ENCODE assay signal across 18 cellular contexts in the genomic region with DNA sequence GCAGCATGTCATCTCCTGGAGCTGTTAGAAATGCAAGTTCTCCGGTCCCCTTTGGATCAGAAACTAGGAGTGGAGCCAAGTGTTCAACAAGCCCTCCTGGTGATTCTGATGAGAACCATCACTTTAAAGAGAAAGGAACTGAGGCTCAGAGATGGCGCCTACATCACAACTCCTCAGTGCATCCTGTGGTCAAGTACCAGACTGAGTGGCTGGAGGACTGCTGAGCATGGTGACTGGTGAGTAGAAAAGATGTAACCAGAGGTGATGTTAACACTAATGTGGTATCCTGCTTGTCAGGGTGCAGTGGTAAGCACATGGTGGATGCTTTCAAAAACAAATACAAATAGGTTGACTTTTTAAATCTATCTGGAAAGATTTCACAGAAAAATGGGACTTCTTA. TPM values are rescaled to one million over a fixed set of nuclear protein-coding genes. Genes with fewer than 3 reads are reported as not detected.
"Had no signal": no experiment of that assay in that cellular context is flagged by ENCODE, and none has a peak within 500 bp of the region (broad histone marks: within the 10 kb centered on the region; RNA-seq: fewer than 3 reads in every experiment).

No MANE protein-coding gene starts in this region.

- DNase-seq: cortex of kidney; effector memory CD4-positive, alpha-beta T cell; kidney glomerular epithelial cell; naive thymus-derived CD4-positive, alpha-beta T cell; psoas muscle; retina; right lobe of liver; stimulated activated CD4-positive, alpha-beta T cell treated with anti-CD3 and anti-CD28 coated beads, Interleukin-4, amount 100 ng/mL, for 1 hour; stimulated activated naive B cell treated with anti-CD40 and anti-IgM and Interleukin-4, amounts not matched to agents 10 μg/mL and 1 μg/mL and 100 μg/mL, for 72 hours; stimulated activated naive CD8-positive, alpha-beta T cell treated with anti-CD3 and anti-CD28 coated beads, Interleukin-15, amount 100 ng/mL, for 72 hours; testis; upper lobe of right lung had no signal

- ATAC-seq: naive thymus-derived CD4-positive, alpha-beta T cell; stimulated activated naive B cell treated with anti-CD40 and anti-IgM and Interleukin-4, amounts not matched to agents 10 μg/mL and 1 μg/mL and 100 μg/mL, for 72 hours; stimulated activated naive CD8-positive, alpha-beta T cell treated with anti-CD3 and anti-CD28 coated beads, Interleukin-15, amount 100 ng/mL, for 72 hours; upper lobe of right lung had no signal

- H3K27ac Mint-ChIP-seq: stimulated activated naive B cell treated with anti-CD40 and anti-IgM and Interleukin-4, amounts not matched to agents 10 μg/mL and 1 μg/mL and 100 μg/mL, for 72 hours; stimulated activated naive CD8-positive, alpha-beta T cell treated with anti-CD3 and anti-CD28 coated beads, Interleukin-15, amount 100 ng/mL, for 72 hours had no signal

- H3K9me3 Mint-ChIP-seq: stimulated activated naive B cell treated with anti-CD40 and anti-IgM and Interleukin-4, amounts not matched to agents 10 μg/mL and 1 μg/mL and 100 μg/mL, for 72 hours; stimulated activated naive CD8-positive, alpha-beta T cell treated with anti-CD3 and anti-CD28 coated beads, Interleukin-15, amount 100 ng/mL, for 72 hours had no signal

- H3K4me3 Mint-ChIP-seq: naive thymus-derived CD4-positive, alpha-beta T cell; stimulated activated naive B cell treated with anti-CD40 and anti-IgM and Interleukin-4, amounts not matched to agents 10 μg/mL and 1 μg/mL and 100 μg/mL, for 72 hours; stimulated activated naive CD8-positive, alpha-beta T cell treated with anti-CD3 and anti-CD28 coated beads, Interleukin-15, amount 100 ng/mL, for 72 hours had no signal

RNA-seq across cellular contexts. Expression of a gene that starts 3.5 kb away (rescaled TPM):
- total RNA-seq: esophagus muscularis mucosa, mesenteric fat pad, psoas muscle, subcutaneous adipose tissue, tibial nerve, upper lobe of right lung, vagina had no signal
- polyA plus RNA-seq: naive thymus-derived CD4-positive, alpha-beta T cell; neural cell had no signal
